Comparison of ENCODE assay signal across 19 cellular contexts in genomic region chr1:218249757-218250156, GRCh38. TPM values are rescaled to one million over a fixed set of nuclear protein-coding genes. Genes with fewer than 3 reads are reported as not detected.
DNase-seq lines count a peak whose midpoint lies in the region; ATAC-seq, FAIRE-seq and TF ChIP-seq lines count a peak whose summit lies in the region.
"Had no signal": no experiment of that assay in that cellular context is flagged by ENCODE, and none has a peak within 500 bp of the region (broad histone marks: within the 10 kb centered on the region; RNA-seq: fewer than 3 reads in every experiment).

No MANE protein-coding gene starts in this region.

- DNase-seq in NCI-H1092 (lab: John Stamatoyannopoulos, UW) (peak; percentile 58), NCI-H1092 treated with DMSO at 0.1 percent for 48 hours (lab: John Stamatoyannopoulos, UW) (no peak), NCI-H1105 (lab: John Stamatoyannopoulos, UW) (peak; percentile 69), NCI-H2171 treated with DMSO at 0.1 percent for 48 hours (lab: John Stamatoyannopoulos, UW) (peak; percentile 60), bronchial epithelial cell (ENCODE audit: low read depth) (peak; percentile 77), NCI-H510A treated with DMSO at 0.1 percent for 48 hours (lab: John Stamatoyannopoulos, UW) (no peak), left ventricle myocardium superior (no peak)
- DNase-seq: AML-193; C1 segment of cervical spinal cord; CD8-positive, alpha-beta T cell; DMS79; KG1; NCI-H2081 treated with DMSO at 0.1 percent for 48 hours; NCI-H446 treated with DMSO at 0.1 percent for 48 hours; PC-3; Right ventricle myocardium superior had no signal

- ATAC-seq in left ventricle myocardium superior, result no peak
- ATAC-seq in HG03045 (IDR thresholded peaks at IDR 0.05; ENCODE audit: unreplicated experiment), result no peak
- ATAC-seq: CD8-positive, alpha-beta T cell; PC-3 had no signal

- FAIRE-seq in bronchial epithelial cell (lab: Jason Lieb, UNC), result no peak
- FAIRE-seq: GM19239, HTR-8/SVneo had no signal

- intact Hi-C loops in left ventricle myocardium superior (cut with micrococcal nuclease), result no loop called here

- no peak for TF ChIP-seq CTCF in bronchial epithelial cell (IDR thresholded peaks at IDR 0.05; ENCODE audit: insufficient read depth, low read length, severe bottlenecking)

- no peaks in the 10 kb centered on the region for H3K27me3 ChIP-seq in bronchial epithelial cell (ENCODE audit: control insufficient read depth, insufficient read depth, low read length)

- H3K36me3 ChIP-seq in bronchial epithelial cell (ENCODE audit: control insufficient read depth, insufficient read depth, low read length), result no peaks in the 10 kb centered on the region

- H3K4me3 ChIP-seq in bronchial epithelial cell (ENCODE audit: low read depth, low read length), result no peak overlapping the region

RNA-seq across cellular contexts. Expression of gene RRP15, which starts 35.3 kb away (rescaled TPM):
- total RNA-seq in bronchial epithelial cell (6.1 and 6.8 TPM in 2 replicates), left ventricle myocardium superior (22.6 TPM)

Comparison
In these comparisons a context has a peak if more than half of its experiments do, and no peak if none do; other contexts are left out.
1. DNase-seq: peak in NCI-H1092 (single experiment), NCI-H1105 (single experiment), NCI-H2171 treated with DMSO at 0.1 percent for 48 hours (single experiment) and bronchial epithelial cell (single experiment); none in NCI-H1092 treated with DMSO at 0.1 percent for 48 hours (single experiment), NCI-H510A treated with DMSO at 0.1 percent for 48 hours (single experiment) and left ventricle myocardium superior (single experiment).